Comparison of ENCODE assay signal across 9 cellular contexts in the genomic region with DNA sequence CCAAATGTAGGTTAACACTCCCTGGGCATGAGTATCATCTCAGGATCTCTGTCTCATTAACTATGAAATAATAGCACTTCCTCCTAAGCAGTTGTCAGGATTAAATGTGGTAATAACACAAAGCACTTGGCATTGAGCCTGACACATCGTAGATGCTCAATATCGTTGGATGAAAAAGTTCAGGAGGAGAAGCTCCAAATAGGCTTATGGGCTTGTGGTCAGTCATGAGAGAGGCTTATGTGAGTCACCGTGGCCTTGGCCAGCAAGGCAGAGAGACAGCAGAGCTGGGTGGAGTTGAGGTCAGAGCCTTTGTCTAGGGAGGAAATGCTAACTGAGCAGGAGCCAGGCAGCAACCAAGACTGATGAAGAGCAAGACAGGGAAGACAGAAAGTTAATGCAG.
DNase-seq lines count a peak whose midpoint lies in the region; ATAC-seq and TF ChIP-seq lines count a peak whose summit lies in the region.
"Had no signal": no experiment of that assay in that cellular context is flagged by ENCODE, and none has a peak within 500 bp of the region (broad histone marks: within the 10 kb centered on the region; RNA-seq: fewer than 3 reads in every experiment).

No MANE protein-coding gene starts in this region.

- peaks cover 29% of the 10 kb centered on the region for H3K4me1 Mint-ChIP-seq in dendritic cell treated with granulocyte-macrophage colony-stimulating factor and Interleukin-4, amounts not matched to agents 40 ng/mL and 50 ng/mL, for 4 days (ENCODE audit: low read depth)

- H3K27me3 ChIP-seq in ovary: no peaks in the 10 kb centered on the region
- H3K27me3 ChIP-seq: cardiac muscle cell had no signal

- peaks cover 5% of the 10 kb centered on the region for H3K4me1 ChIP-seq in ovary (ENCODE audit: insufficient read depth)

- H3K9me3 ChIP-seq in ovary: no peaks in the 10 kb centered on the region

- no peaks in the 10 kb centered on the region for H3K9me3 Mint-ChIP-seq in dendritic cell treated with granulocyte-macrophage colony-stimulating factor and Interleukin-4, amounts not matched to agents 40 ng/mL and 50 ng/mL, for 4 days

- TF ChIP-seq CTCF in ovary (IDR thresholded peaks at IDR 0.05) (no peak), GM13976 (IDR thresholded peaks at IDR 0.05; ENCODE audit: borderline replicate concordance, control extremely low read depth, extremely low read depth, insufficient read depth, missing control alignments) (no peak)

- no peak for TF ChIP-seq POLR2A in ovary (IDR thresholded peaks at IDR 0.05)

- in situ Hi-C loops in GM13976 (cut with MboI; ENCODE audit: low sequenced_read_pairs, unreplicated experiment): no loop called here

- H3K27me3 Mint-ChIP-seq in dendritic cell treated with granulocyte-macrophage colony-stimulating factor and Interleukin-4, amounts not matched to agents 40 ng/mL and 50 ng/mL, for 4 days: no peaks in the 10 kb centered on the region

- no peak overlapping the region for H3K4me3 Mint-ChIP-seq in dendritic cell treated with granulocyte-macrophage colony-stimulating factor and Interleukin-4, amounts not matched to agents 40 ng/mL and 50 ng/mL, for 4 days

- intact Hi-C loops in dendritic cell treated with granulocyte-macrophage colony-stimulating factor and Interleukin-4, amounts not matched to agents 40 ng/mL and 50 ng/mL, for 4 days (cut with micrococcal nuclease): no loop called here
- intact Hi-C loops in ovary (cut with DNase I): no loop called here

- H3K27ac ChIP-seq in ovary: no peak overlapping the region
- H3K27ac ChIP-seq: cardiac muscle cell had no signal

- 6 to 15% (median 10%) methylated on average over 3 of the region's 3 CpGs for WGBS in ovary, 3 donors

- no peaks in the 10 kb centered on the region for H3K36me3 Mint-ChIP-seq in dendritic cell treated with granulocyte-macrophage colony-stimulating factor and Interleukin-4, amounts not matched to agents 40 ng/mL and 50 ng/mL, for 4 days (ENCODE audit: low read depth)

- no peaks in the 10 kb centered on the region for H3K36me3 ChIP-seq in ovary
- H3K36me3 ChIP-seq: cardiac muscle cell had no signal

- peak overlapping the region; percentile 7 for H3K27ac Mint-ChIP-seq in dendritic cell treated with granulocyte-macrophage colony-stimulating factor and Interleukin-4, amounts not matched to agents 40 ng/mL and 50 ng/mL, for 4 days

- H3K4me3 ChIP-seq in ovary: no peak overlapping the region
- H3K4me3 ChIP-seq: cardiac muscle cell had no signal

- no peak for TF ChIP-seq EP300 in ovary (IDR thresholded peaks at IDR 0.05)

- peak; percentile 98 for DNase-seq in ELR (ENCODE audit: low read depth)
- DNase-seq in NCI-H2029 treated with DMSO at 0.1 percent for 48 hours (lab: John Stamatoyannopoulos, UW): peak; percentile 2
- DNase-seq in ovary: peak in 4 of 5 donors; percentile 28 to 50 (median 40)
- no peak for DNase-seq in GM13976 (ENCODE audit: low spot score)
- DNase-seq in GM19238 (ENCODE audit: insufficient read length, low spot score): no peak
- DNase-seq in NCI-H2171 (lab: John Stamatoyannopoulos, UW): no peak

- no peak for ATAC-seq in GM21529 (IDR thresholded peaks at IDR 0.05; ENCODE audit: unreplicated experiment)

Comparison
In these comparisons a context has a peak if more than half of its experiments do, and no peak if none do; other contexts are left out.
1. DNase-seq: peak in ELR (single experiment), NCI-H2029 treated with DMSO at 0.1 percent for 48 hours (single experiment) and ovary (4 of 5); none in GM13976 (single experiment), GM19238 (single experiment) and NCI-H2171 (single experiment).